11 cellular contexts compared by ENCODE assay signal in genomic region chr6:159540152-159540551, GRCh38.
A peak's percentile ranks its signal among the peaks of the same experiment; 100 is the strongest.
DNase-seq lines count a peak whose midpoint lies in the region; ATAC-seq and TF ChIP-seq lines count a peak whose summit lies in the region.
"Had no signal": no experiment of that assay in that cellular context is flagged by ENCODE, and none has a peak within 500 bp of the region (broad histone marks: within the 10 kb centered on the region; RNA-seq: fewer than 3 reads in every experiment).

No MANE protein-coding gene starts in this region.

- DNase-seq in AG09309 (ENCODE audit: low read depth) (no peak), RWPE2 (ENCODE audit: low spot score) (no peak), iPS DF 6.9 (ENCODE audit: low read depth, low spot score) (peak; percentile 66), SW480 (ENCODE audit: low spot score) (no peak)
- DNase-seq: CD8-positive, alpha-beta memory T cell had no signal

- WGBS in iPS DF 6.9 (ENCODE audit: insufficient coverage, insufficient read length) = no CpG with 5 or more reads among the region's 12 CpGs

- no peak overlapping the region for H3K4me3 ChIP-seq in AG09309 (ENCODE audit: control insufficient read depth, low read depth, low read length)
- no peak overlapping the region for H3K4me3 ChIP-seq in RWPE2 (ENCODE audit: severe bottlenecking)
- H3K4me3 ChIP-seq in iPS DF 6.9 (ENCODE audit: low read length) = no peak overlapping the region
- H3K4me3 ChIP-seq: lung had no signal

- H3K27me3 ChIP-seq in RWPE2 (ENCODE audit: insufficient read depth, poor library complexity, severe bottlenecking) (peaks cover 18% of the 10 kb centered on the region), iPS DF 6.9 (ENCODE audit: control insufficient read depth, insufficient read depth, low read length) (no peaks in the 10 kb centered on the region)

- no peaks in the 10 kb centered on the region for H3K4me1 ChIP-seq in RWPE2 (ENCODE audit: insufficient read depth, poor library complexity, severe bottlenecking)
- peaks cover 2% of the 10 kb centered on the region; the same call in 1 of the 2 replicates for H3K4me1 ChIP-seq in iPS DF 6.9 (ENCODE audit: control insufficient read depth, insufficient read depth, low read length)

- no peaks in the 10 kb centered on the region for H3K36me3 ChIP-seq in RWPE2 (ENCODE audit: low read depth)
- no peaks in the 10 kb centered on the region for H3K36me3 ChIP-seq in iPS DF 6.9 (ENCODE audit: control insufficient read depth, insufficient read depth, low read length)

- TF ChIP-seq CTCF in AG09309 (IDR thresholded peaks at IDR 0.05; ENCODE audit: control insufficient read depth, insufficient read depth, low read depth, low read length, missing control alignments) (peak; percentile 5), GM12874 (IDR thresholded peaks at IDR 0.05; ENCODE audit: insufficient read depth, low read depth, low read length) (peak; percentile 37; the same call in 1 of the 2 replicates), RWPE2 (IDR thresholded peaks at IDR 0.05; ENCODE audit: poor library complexity, severe bottlenecking) (peak; percentile 24)

- H3K27ac ChIP-seq in RWPE2 (ENCODE audit: poor library complexity, severe bottlenecking) = no peak overlapping the region
- no peak overlapping the region for H3K27ac ChIP-seq in iPS DF 6.9 (ENCODE audit: low read length)

- no peaks in the 10 kb centered on the region for H3K9me3 ChIP-seq in RWPE2 (ENCODE audit: severe bottlenecking)
- H3K9me3 ChIP-seq in iPS DF 6.9 (ENCODE audit: control insufficient read depth, insufficient read depth, low read length) = no peaks in the 10 kb centered on the region

- ATAC-seq in RWPE2 (ENCODE audit: low read depth) = no peak
- no peak for ATAC-seq in HG02870 (IDR thresholded peaks at IDR 0.05; ENCODE audit: unreplicated experiment)
- ATAC-seq in GM18519 (IDR thresholded peaks at IDR 0.05; ENCODE audit: low FRiP score, unreplicated experiment) = no peak
- no peak for ATAC-seq in HG03378 (IDR thresholded peaks at IDR 0.05; ENCODE audit: unreplicated experiment)
- ATAC-seq: activated T-helper 17 cell treated with anti-CD3 and anti-CD28 coated beads, Interleukin-2, amount 50 U/mL, for 72 hours had no signal
